9 cellular contexts compared by ENCODE assay signal in genomic region chr6:149045404-149045803, GRCh38.
DNase-seq lines count a peak whose midpoint lies in the region; ATAC-seq, FAIRE-seq and TF ChIP-seq lines count a peak whose summit lies in the region.
"Had no signal": no experiment of that assay in that cellular context is flagged by ENCODE, and none has a peak within 500 bp of the region (broad histone marks: within the 10 kb centered on the region; RNA-seq: fewer than 3 reads in every experiment).

No MANE protein-coding gene starts in this region.

- no peak overlapping the region for H3K4me2 ChIP-seq in A549

- H3K9me3 ChIP-seq in A549, result no peaks in the 10 kb centered on the region
- H3K9me3 ChIP-seq in WERI-Rb-1 (ENCODE audit: severe bottlenecking), result no peaks in the 10 kb centered on the region
- H3K9me3 ChIP-seq in stomach, result no peaks in the 10 kb centered on the region
- no peaks in the 10 kb centered on the region for H3K9me3 ChIP-seq in thyroid gland

- no peak for TF ChIP-seq EP300 in A549 (IDR thresholded peaks at IDR 0.05)
- TF ChIP-seq EP300 in stomach (IDR thresholded peaks at IDR 0.05), result no peak

- H3K4me3 ChIP-seq in A549 (no peak overlapping the region), WERI-Rb-1 (ENCODE audit: low read depth, low read length) (no peak overlapping the region), stomach (no peak overlapping the region), thyroid gland (replicated peaks in 1 of 3) (no peak overlapping the region)

- FAIRE-seq in A549 (lab: Jason Lieb, UNC), result no peak
- FAIRE-seq: bronchial epithelial cell had no signal

- TF ChIP-seq RAD21 in A549 (conservative IDR thresholded peaks at IDR 0.05 in 1 of 2, IDR thresholded peaks at IDR 0.05 in 1 of 2), result no peak

- TF ChIP-seq POLR2A in A549 (IDR thresholded peaks at IDR 0.05; ENCODE audit: low read length) (no peak), stomach (IDR thresholded peaks at IDR 0.05) (no peak), thyroid gland (IDR thresholded peaks at IDR 0.05) (no peak)

- peaks cover 19% of the 10 kb centered on the region for H3K4me1 ChIP-seq in A549
- H3K4me1 ChIP-seq in stomach, result no peaks in the 10 kb centered on the region
- peaks cover 4 to 23% of the 10 kb centered on the region in 2 donors for H3K4me1 ChIP-seq in thyroid gland

- H3K27me3 ChIP-seq in WERI-Rb-1 (ENCODE audit: insufficient read depth, low read depth, severe bottlenecking) (no peaks in the 10 kb centered on the region), stomach (no peaks in the 10 kb centered on the region), thyroid gland (no peaks in the 10 kb centered on the region)

- 93% methylated on average over 2 of the region's 2 CpGs for WGBS in A549 (ENCODE audit: missing lambda C conversion rate)
- 73 to 89% (median 82%) methylated on average over 2 of the region's 2 CpGs for WGBS in stomach, 5 donors
- 73 to 77% methylated on average over 2 of the region's 2 CpGs for WGBS in thyroid gland, 2 donors

- intact Hi-C loops in stomach (cut with DNase I; ENCODE audit: low total_unique reads), result no loop called here
- intact Hi-C loops in thyroid gland (cut with DNase I), result no loop called here

- H3K27ac ChIP-seq in A549 (no peak overlapping the region), WERI-Rb-1 (no peak overlapping the region), stomach (no peak overlapping the region), thyroid gland (no peak overlapping the region)

- H3K36me3 ChIP-seq in WERI-Rb-1 (no peaks in the 10 kb centered on the region), stomach (no peaks in the 10 kb centered on the region), thyroid gland (no peaks in the 10 kb centered on the region)

- ATAC-seq in A549, result peak; percentile 77 to 84; a peak in 4 of 6 replicates
- ATAC-seq in GM18498 (IDR thresholded peaks at IDR 0.05; ENCODE audit: unreplicated experiment), result peak; percentile 70
- peak; percentile 59 for ATAC-seq in HG03159 (IDR thresholded peaks at IDR 0.05; ENCODE audit: unreplicated experiment)
- no peak for ATAC-seq in GM19395 (IDR thresholded peaks at IDR 0.05; ENCODE audit: unreplicated experiment)

- TF ChIP-seq CTCF in A549 (IDR thresholded peaks at IDR 0.05) (no peak; the same call in 2 of the 3 replicates), WERI-Rb-1 (IDR thresholded peaks at IDR 0.05; ENCODE audit: low read depth, low read length) (0 out of 2 replicates have a peak, but pooled peaks have one; percentile 8), stomach (IDR thresholded peaks at IDR 0.05) (no peak), thyroid gland (IDR thresholded peaks at IDR 0.05) (no peak)

- DNase-seq in A549 (ENCODE audit: low read depth in 1 of 2, low spot score in 1 of 2) (no peak), WERI-Rb-1 (no peak), glomerular visceral epithelial cell (ENCODE audit: extremely low spot score) (no peak), stomach (no peak), thyroid gland (no peak)

- CTCF ChIA-PET in A549 (lab: Yijun Ruan, JAX), result interaction anchor here (1.1 to 2.3 kb wide), 3 partner anchors 8 to 387 kb away, joined by 3 to 7 read pairs (median 5); no protein-coding TSS in a partner anchor

- POLR2A ChIA-PET in A549 (lab: Yijun Ruan, JAX), result no interaction called here

TF ChIP-seq in A549, 52 proteins besides CTCF, POLR2A, EP300 and RAD21:
- TF ChIP-seq CBX8 (IDR thresholded peaks at IDR 0.05), result no peak
- no peak for TF ChIP-seq FOSL2 (IDR thresholded peaks at IDR 0.05)
- TF ChIP-seq FOSL2 (CRISPR knock-in tag; IDR thresholded peaks at IDR 0.05), result no peak
- no peak for TF ChIP-seq HOXA7 (CRISPR knock-in tag; IDR thresholded peaks at IDR 0.05)
- TF ChIP-seq SMC3 (IDR thresholded peaks at IDR 0.05), result no peak
- TF ChIP-seq ZSCAN20 (CRISPR knock-in tag; IDR thresholded peaks at IDR 0.05), result no peak
- no peak for TF ChIP-seq ATOH8 (CRISPR knock-in tag; IDR thresholded peaks at IDR 0.05; ENCODE audit: low read depth)
- TF ChIP-seq BHLHE40 (IDR thresholded peaks at IDR 0.05; ENCODE audit: low read depth, low read length), result no peak
- TF ChIP-seq HES2 (IDR thresholded peaks at IDR 0.05), result no peak
- no peak for TF ChIP-seq KDM1A (IDR thresholded peaks at IDR 0.05; ENCODE audit: low read depth)
- no peak for TF ChIP-seq REST (IDR thresholded peaks at IDR 0.05)
- TF ChIP-seq ZNF302 (CRISPR knock-in tag; IDR thresholded peaks at IDR 0.05), result no peak
- TF ChIP-seq FOXS1 (CRISPR knock-in tag; IDR thresholded peaks at IDR 0.05), result no peak
- no peak for TF ChIP-seq RCOR1 (IDR thresholded peaks at IDR 0.05; ENCODE audit: low read depth, low read length)
- no peak for TF ChIP-seq PBX3 (IDR thresholded peaks at IDR 0.05)
- no peak for TF ChIP-seq CHD4 (IDR thresholded peaks at IDR 0.05; ENCODE audit: borderline replicate concordance)
- no peak for TF ChIP-seq KDM5A (IDR thresholded peaks at IDR 0.05)
- TF ChIP-seq ZFP36 (IDR thresholded peaks at IDR 0.05; ENCODE audit: borderline replicate concordance, partially characterized antibody), result no peak
